In genomic region chr15:31427411-31427810, GRCh38 we compare ENCODE assay signal across 23 cellular contexts.
A peak's percentile ranks its signal among the peaks of the same experiment; 100 is the strongest.
DNase-seq lines count a peak whose midpoint lies in the region; ATAC-seq and TF ChIP-seq lines count a peak whose summit lies in the region.
"Had no signal": no experiment of that assay in that cellular context is flagged by ENCODE, and none has a peak within 500 bp of the region (broad histone marks: within the 10 kb centered on the region; RNA-seq: fewer than 3 reads in every experiment).

No MANE protein-coding gene starts in this region.

- H3K27ac ChIP-seq in RWPE2 (ENCODE audit: poor library complexity, severe bottlenecking) = no peak overlapping the region
- H3K27ac ChIP-seq: pancreas, sigmoid colon had no signal

- TF ChIP-seq CTCF in RWPE2 (IDR thresholded peaks at IDR 0.05; ENCODE audit: poor library complexity, severe bottlenecking) = no peak
- TF ChIP-seq CTCF in fibroblast of pulmonary artery (IDR thresholded peaks at IDR 0.05; ENCODE audit: low read length, missing control alignments) = no peak

- no peak overlapping the region for H3K4me3 Mint-ChIP-seq in stimulated activated naive CD8-positive, alpha-beta T cell treated with anti-CD3 and anti-CD28 coated beads, Interleukin-15, amount 100 ng/mL, for 72 hours
- H3K4me3 Mint-ChIP-seq: activated CD4-positive, alpha-beta T cell treated with anti-CD3 and anti-CD28 coated beads, Interleukin-2, amount 10 ng/mL, durations not matched to agents 7 days and 5 days; brain; CD8-positive, alpha-beta T cell; dendritic cell treated with granulocyte-macrophage colony-stimulating factor and Interleukin-4, amounts not matched to agents 40 ng/mL and 50 ng/mL, for 4 days; nephron; stimulated activated naive B cell treated with anti-CD40 and anti-IgM and Interleukin-4, amounts not matched to agents 10 μg/mL and 1 μg/mL and 100 μg/mL, for 72 hours had no signal

- no peaks in the 10 kb centered on the region for H3K4me1 ChIP-seq in RWPE2 (ENCODE audit: insufficient read depth, poor library complexity, severe bottlenecking)
- H3K4me1 ChIP-seq: pancreas, sigmoid colon had no signal

- no peak for DNase-seq in activated naive CD4-positive, alpha-beta T cell treated with anti-CD3 and anti-CD28 coated beads, Interleukin-2, amount 50 U/mL, for 72 hours (ENCODE audit: low spot score in 2 of 2)
- no peak for DNase-seq in activated naive CD4-positive, alpha-beta T cell treated with Interleukin-2 at 50 U/mL for 16 hours
- no peak for DNase-seq in RWPE2 (ENCODE audit: low spot score)
- DNase-seq in fibroblast of pulmonary artery (ENCODE audit: low read depth) = peak; percentile 66
- DNase-seq in stimulated activated naive CD8-positive, alpha-beta T cell treated with anti-CD3 and anti-CD28 coated beads, Interleukin-15, amount 100 ng/mL, for 72 hours = no peak
- no peak for DNase-seq in stimulated activated CD4-positive, alpha-beta T cell treated with anti-CD3 and anti-CD28 coated beads, Interleukin-4, amount 100 ng/mL, for 24 hours
- DNase-seq: activated CD4-positive, alpha-beta T cell treated with anti-CD3 and anti-CD28 coated beads, Interleukin-2, amount 10 ng/mL, durations not matched to agents 7 days and 5 days; activated naive CD4-positive, alpha-beta T cell treated with anti-CD3 and anti-CD28 coated beads, Interleukin-2, amount 50 U/mL, for 16 hours; CD8-positive, alpha-beta T cell; DMS153; MG63; NCI-H187 treated with DMSO at 0.1 percent for 48 hours; NCI-H774; pancreas; SHP77; sigmoid colon; stimulated activated naive B cell treated with anti-CD40 and anti-IgM and Interleukin-4, amounts not matched to agents 10 μg/mL and 1 μg/mL and 100 μg/mL, for 72 hours; T-helper 1 cell had no signal

- H3K4me3 ChIP-seq in RWPE2 (ENCODE audit: severe bottlenecking) (no peak overlapping the region), fibroblast of pulmonary artery (replicated peaks; ENCODE audit: low read depth, low read length) (no peak overlapping the region)
- H3K4me3 ChIP-seq: MG63, pancreas, sigmoid colon had no signal

- peaks cover 0 to 4% of the 10 kb centered on the region in 2 donors for H3K9me3 Mint-ChIP-seq in activated naive CD4-positive, alpha-beta T cell treated with anti-CD3 and anti-CD28 coated beads, Interleukin-2, amount 50 U/mL, for 72 hours
- H3K9me3 Mint-ChIP-seq in stimulated activated naive CD8-positive, alpha-beta T cell treated with anti-CD3 and anti-CD28 coated beads, Interleukin-15, amount 100 ng/mL, for 72 hours = peaks cover 0 to 10% of the 10 kb centered on the region in 2 donors
- H3K9me3 Mint-ChIP-seq: dendritic cell treated with granulocyte-macrophage colony-stimulating factor and Interleukin-4, amounts not matched to agents 40 ng/mL and 50 ng/mL, for 4 days had no signal

- H3K27me3 ChIP-seq in RWPE2 (ENCODE audit: insufficient read depth, poor library complexity, severe bottlenecking) = no peaks in the 10 kb centered on the region
- H3K27me3 ChIP-seq: MG63, pancreas, sigmoid colon had no signal

- no peak overlapping the region for H3K27ac Mint-ChIP-seq in activated naive CD4-positive, alpha-beta T cell treated with anti-CD3 and anti-CD28 coated beads, Interleukin-2, amount 50 U/mL, for 72 hours
- H3K27ac Mint-ChIP-seq in stimulated activated naive CD8-positive, alpha-beta T cell treated with anti-CD3 and anti-CD28 coated beads, Interleukin-15, amount 100 ng/mL, for 72 hours = no peak overlapping the region
- H3K27ac Mint-ChIP-seq: activated CD4-positive, alpha-beta T cell treated with anti-CD3 and anti-CD28 coated beads, Interleukin-2, amount 10 ng/mL, durations not matched to agents 7 days and 5 days; brain; CD8-positive, alpha-beta T cell; dendritic cell treated with granulocyte-macrophage colony-stimulating factor and Interleukin-4, amounts not matched to agents 40 ng/mL and 50 ng/mL, for 4 days; nephron; stimulated activated naive B cell treated with anti-CD40 and anti-IgM and Interleukin-4, amounts not matched to agents 10 μg/mL and 1 μg/mL and 100 μg/mL, for 72 hours had no signal

- ATAC-seq in activated naive CD4-positive, alpha-beta T cell treated with anti-CD3 and anti-CD28 coated beads, Interleukin-2, amount 50 U/mL, for 72 hours = peak; percentile 47 to 53
- peak; percentile 72 for ATAC-seq in RWPE2 (ENCODE audit: low read depth)
- peak; percentile 43 for ATAC-seq in stimulated activated naive CD8-positive, alpha-beta T cell treated with anti-CD3 and anti-CD28 coated beads, Interleukin-15, amount 100 ng/mL, for 72 hours
- ATAC-seq in HG03039 (IDR thresholded peaks at IDR 0.05; ENCODE audit: unreplicated experiment) = no peak
- no peak for ATAC-seq in GM18867 (IDR thresholded peaks at IDR 0.05; ENCODE audit: unreplicated experiment)
- ATAC-seq: CD8-positive, alpha-beta T cell; pancreas; stimulated activated naive B cell treated with anti-CD40 and anti-IgM and Interleukin-4, amounts not matched to agents 10 μg/mL and 1 μg/mL and 100 μg/mL, for 72 hours had no signal

- H3K9me3 ChIP-seq in RWPE2 (ENCODE audit: severe bottlenecking) = no peaks in the 10 kb centered on the region
- H3K9me3 ChIP-seq: sigmoid colon had no signal

- H3K36me3 ChIP-seq in RWPE2 (ENCODE audit: low read depth) = no peaks in the 10 kb centered on the region
- H3K36me3 ChIP-seq: MG63, pancreas, sigmoid colon had no signal

- H3K4me1 Mint-ChIP-seq in stimulated activated naive CD8-positive, alpha-beta T cell treated with anti-CD3 and anti-CD28 coated beads, Interleukin-15, amount 100 ng/mL, for 72 hours = peaks cover 42% of the 10 kb centered on the region
- H3K4me1 Mint-ChIP-seq: brain, nephron had no signal

- no peaks in the 10 kb centered on the region for H3K36me3 Mint-ChIP-seq in activated naive CD4-positive, alpha-beta T cell treated with anti-CD3 and anti-CD28 coated beads, Interleukin-2, amount 50 U/mL, for 72 hours
- H3K36me3 Mint-ChIP-seq: brain; CD8-positive, alpha-beta T cell; stimulated activated naive B cell treated with anti-CD40 and anti-IgM and Interleukin-4, amounts not matched to agents 10 μg/mL and 1 μg/mL and 100 μg/mL, for 72 hours had no signal

- H3K27me3 Mint-ChIP-seq in stimulated activated naive CD8-positive, alpha-beta T cell treated with anti-CD3 and anti-CD28 coated beads, Interleukin-15, amount 100 ng/mL, for 72 hours = no peaks in the 10 kb centered on the region
- H3K27me3 Mint-ChIP-seq: activated CD4-positive, alpha-beta T cell treated with anti-CD3 and anti-CD28 coated beads, Interleukin-2, amount 10 ng/mL, durations not matched to agents 7 days and 5 days; dendritic cell treated with granulocyte-macrophage colony-stimulating factor and Interleukin-4, amounts not matched to agents 40 ng/mL and 50 ng/mL, for 4 days; stimulated activated naive B cell treated with anti-CD40 and anti-IgM and Interleukin-4, amounts not matched to agents 10 μg/mL and 1 μg/mL and 100 μg/mL, for 72 hours had no signal

Comparison
In these comparisons a context has a peak if more than half of its experiments do, and no peak if none do; other contexts are left out.
1. ATAC-seq: peak in activated naive CD4-positive, alpha-beta T cell treated with anti-CD3 and anti-CD28 coated beads, Interleukin-2, amount 50 U/mL, for 72 hours (2 of 2), RWPE2 (single experiment) and stimulated activated naive CD8-positive, alpha-beta T cell treated with anti-CD3 and anti-CD28 coated beads, Interleukin-15, amount 100 ng/mL, for 72 hours (single experiment); none in HG03039 (single experiment) and GM18867 (single experiment).